Comparison of ENCODE assay signal across 30 cellular contexts in genomic region chr6:75337805-75338204, GRCh38. TPM values are rescaled to one million over a fixed set of nuclear protein-coding genes. Genes with fewer than 3 reads are reported as not detected.
DNase-seq lines count a peak whose midpoint lies in the region; ATAC-seq and TF ChIP-seq lines count a peak whose summit lies in the region.
"Had no signal": no experiment of that assay in that cellular context is flagged by ENCODE, and none has a peak within 500 bp of the region (broad histone marks: within the 10 kb centered on the region; RNA-seq: fewer than 3 reads in every experiment).

No MANE protein-coding gene starts in this region.

- H4K8ac ChIP-seq in H9 (replicated peaks; ENCODE audit: insufficient read length, low read depth, low read length) = no peak overlapping the region

- H2AFZ ChIP-seq in H9 (ENCODE audit: low read length) (no peak overlapping the region), fibroblast of lung (ENCODE audit: low read length) (peak overlapping the region; percentile 29)

- H3K9me3 Mint-ChIP-seq in H9 (no peaks in the 10 kb centered on the region), type B pancreatic cell (no peaks in the 10 kb centered on the region)
- no peaks in the 10 kb centered on the region for H3K9me3 Mint-ChIP-seq in activated T-helper 17 cell treated with anti-CD3 and anti-CD28 coated beads, Interleukin-2, amount 50 U/mL, for 72 hours
- H3K9me3 Mint-ChIP-seq: activated naive CD8-positive, alpha-beta T cell treated with anti-CD3 and anti-CD28 coated beads, Interleukin-2, amount 10 ng/mL, durations not matched to agents 7 days and 5 days; central memory CD8-positive, alpha-beta T cell; dendritic cell treated with granulocyte-macrophage colony-stimulating factor and Interleukin-4, amounts not matched to agents 40 ng/mL and 50 ng/mL, for 4 days; endodermal cell; natural killer cell had no signal

- H3K14ac ChIP-seq in H9 (ENCODE audit: insufficient read depth, low read length) = no peak overlapping the region

- no peak overlapping the region for H4K91ac ChIP-seq in H9 (ENCODE audit: insufficient read length, low read depth, low read length)

- no peaks in the 10 kb centered on the region for H3K27me3 ChIP-seq in H9 (ENCODE audit: insufficient read depth, low read length)
- H3K27me3 ChIP-seq in fibroblast of lung (ENCODE audit: control insufficient read depth, insufficient read depth, low read length) = no peaks in the 10 kb centered on the region
- no peaks in the 10 kb centered on the region for H3K27me3 ChIP-seq in heart left ventricle
- H3K27me3 ChIP-seq: esophagus squamous epithelium, gastrocnemius medialis, Peyer's patch, tibial artery had no signal

- no peak for TF ChIP-seq POLR2A in heart left ventricle (IDR thresholded peaks at IDR 0.05)

- H3K27ac ChIP-seq in H9 (ENCODE audit: insufficient read length, low read depth, low read length) = no peak overlapping the region
- H3K27ac ChIP-seq in fibroblast of lung (ENCODE audit: insufficient read depth, low read length) = no peak overlapping the region
- H3K27ac ChIP-seq in heart left ventricle = no peak overlapping the region
- H3K27ac ChIP-seq: C4-2B, esophagus squamous epithelium, gastrocnemius medialis, KMS-11, Peyer's patch, psoas muscle, tibial artery had no signal

- H3K23ac ChIP-seq in H9 (ENCODE audit: insufficient read length, low read depth, low read length) = no peak overlapping the region

- no peak overlapping the region for H3K4me3 ChIP-seq in fibroblast of lung (replicated peaks in 1 of 4; ENCODE audit: control extremely low read depth in 1 of 4, insufficient read depth in 1 of 4, low read depth in 3 of 4, low read length in 4 of 4)
- no peak overlapping the region for H3K4me3 ChIP-seq in heart left ventricle
- H3K4me3 ChIP-seq: esophagus squamous epithelium, gastrocnemius medialis, mucosa of descending colon, Peyer's patch, psoas muscle, tibial artery had no signal

- H3K27ac Mint-ChIP-seq in H9 (no peak overlapping the region; a peak in 1 of 7 replicates), type B pancreatic cell (peak overlapping the region; percentile 22)
- H3K27ac Mint-ChIP-seq in activated T-helper 17 cell treated with anti-CD3 and anti-CD28 coated beads, Interleukin-2, amount 50 U/mL, for 72 hours = no peak overlapping the region
- H3K27ac Mint-ChIP-seq: activated naive CD8-positive, alpha-beta T cell treated with anti-CD3 and anti-CD28 coated beads, Interleukin-2, amount 10 ng/mL, durations not matched to agents 7 days and 5 days; dendritic cell treated with granulocyte-macrophage colony-stimulating factor and Interleukin-4, amounts not matched to agents 40 ng/mL and 50 ng/mL, for 4 days; endodermal cell; natural killer cell had no signal

- peaks cover 4% of the 10 kb centered on the region for H3K23me2 ChIP-seq in H9 (ENCODE audit: insufficient read length, low read depth, low read length, poor library complexity, severe bottlenecking)

- H2BK120ac ChIP-seq in H9 (ENCODE audit: low read depth, low read length, poor library complexity, severe bottlenecking) = no peak overlapping the region

- DNase-seq in H9 (no peak), fibroblast of lung (ENCODE audit: low read depth in 2 of 2) (peak in 1 of 2 donors; percentile 39), type B pancreatic cell (ENCODE audit: extremely low spot score, unreplicated experiment) (no peak), heart left ventricle (no peak)
- DNase-seq in activated CD4-positive, alpha-beta T cell treated with anti-CD3 and anti-CD28 coated beads for 48 hours = no peak
- DNase-seq: activated gamma-delta T cell treated with Interleukin-2 at 50 U/mL for 16 hours; activated naive CD8-positive, alpha-beta T cell treated with anti-CD3 and anti-CD28 coated beads, Interleukin-2, amount 10 ng/mL, durations not matched to agents 7 days and 5 days; activated T-cell treated with anti-CD3 and anti-CD28 coated beads, Interleukin-2, amount 50 U/mL, for 1 hour; aorta; Caco-2; endodermal cell; esophagus squamous epithelium; gastrocnemius medialis; GF-D8; kidney glomerular epithelial cell; mucosa of descending colon; natural killer cell; NCI-H2081; NCI-H2227 treated with DMSO at 0.1 percent for 48 hours; Peyer's patch; psoas muscle; SHP77 treated with DMSO at 0.1 percent for 48 hours; stimulated activated CD4-positive, alpha-beta T cell treated with anti-CD3 and anti-CD28 coated beads, Interleukin-4, amount 100 ng/mL, for 1 hour; tibial artery had no signal

- TF ChIP-seq CTCF in H9 (conservative IDR thresholded peaks at IDR 0.05) (no peak), fibroblast of lung (conservative IDR thresholded peaks at IDR 0.05 in 1 of 2, IDR thresholded peaks at IDR 0.05 in 1 of 2; ENCODE audit: low read depth in 1 of 2, low read length in 2 of 2) (no peak), type B pancreatic cell (conservative IDR thresholded peaks at IDR 0.05) (no peak), heart left ventricle (IDR thresholded peaks at IDR 0.05) (no peak)

- no peaks in the 10 kb centered on the region for H3K79me2 ChIP-seq in H9 (ENCODE audit: insufficient read depth, low read length)
- no peaks in the 10 kb centered on the region for H3K79me2 ChIP-seq in fibroblast of lung (ENCODE audit: control insufficient read depth, insufficient read depth, low read length)

- H3K9me3 ChIP-seq in H9 (ENCODE audit: control insufficient read depth, low read depth, low read length) = no peaks in the 10 kb centered on the region
- H3K9me3 ChIP-seq in fibroblast of lung (ENCODE audit: control insufficient read depth, insufficient read depth, low read depth, low read length) = no peaks in the 10 kb centered on the region
- no peaks in the 10 kb centered on the region for H3K9me3 ChIP-seq in heart left ventricle
- H3K9me3 ChIP-seq: Caco-2, esophagus squamous epithelium, gastrocnemius medialis, mucosa of descending colon, Peyer's patch, psoas muscle, tibial artery had no signal

- H2BK5ac ChIP-seq in H9 (ENCODE audit: insufficient read length, low read length) = no peak overlapping the region

- H3T11ph ChIP-seq in H9 (ENCODE audit: low read length) = no peak overlapping the region

- no peak overlapping the region for H3K9ac ChIP-seq in H9 (ENCODE audit: extremely low read depth, insufficient read length, low read length)
- H3K9ac ChIP-seq in fibroblast of lung (ENCODE audit: insufficient read depth, low read length) = no peak overlapping the region
- H3K9ac ChIP-seq: KMS-11 had no signal

- intact Hi-C loops in heart left ventricle (cut with DNase I) = no loop called here

- H2BK12ac ChIP-seq in H9 (ENCODE audit: insufficient read length, low read depth, low read length) = peak overlapping the region; percentile 38

- H3K4me2 ChIP-seq in H9 (ENCODE audit: insufficient read depth, insufficient read length, low read length) (no peak overlapping the region), fibroblast of lung (ENCODE audit: extremely low read depth, insufficient read depth, low read length) (no peak overlapping the region)
- H3K4me2 ChIP-seq: KMS-11 had no signal

- H3K4me1 ChIP-seq in H9 (ENCODE audit: insufficient read depth, low read length) (peaks cover 3% of the 10 kb centered on the region; the same call in 1 of the 2 replicates), fibroblast of lung (ENCODE audit: control insufficient read depth, extremely low read depth, insufficient read depth, low read length) (peaks cover 2% of the 10 kb centered on the region), heart left ventricle (peaks cover 11 to 40% (median 23%) of the 10 kb centered on the region in 12 donors)
- H3K4me1 ChIP-seq: Caco-2 had no signal

- no peak overlapping the region for H4K5ac ChIP-seq in H9 (ENCODE audit: insufficient read length, low read depth, low read length)

- peaks cover 41 to 49% of the 10 kb centered on the region in 2 experiments for H3K4me1 Mint-ChIP-seq in H9
- peaks cover 4% of the 10 kb centered on the region for H3K4me1 Mint-ChIP-seq in activated T-helper 17 cell treated with anti-CD3 and anti-CD28 coated beads, Interleukin-2, amount 50 U/mL, for 72 hours
- peaks cover 24% of the 10 kb centered on the region for H3K4me1 Mint-ChIP-seq in type B pancreatic cell (ENCODE audit: unreplicated experiment)
- H3K4me1 Mint-ChIP-seq: natural killer cell had no signal

- H3K36me3 ChIP-seq in fibroblast of lung (ENCODE audit: control insufficient read depth, insufficient read depth, low read length) (no peaks in the 10 kb centered on the region), heart left ventricle (peaks cover 0 to 35% (median 6%) of the 10 kb centered on the region in 9 donors)
- H3K36me3 ChIP-seq: esophagus squamous epithelium, gastrocnemius medialis, Peyer's patch had no signal

- H3K4me3 Mint-ChIP-seq in H9 = no peak overlapping the region
- no peak overlapping the region for H3K4me3 Mint-ChIP-seq in activated T-helper 17 cell treated with anti-CD3 and anti-CD28 coated beads, Interleukin-2, amount 50 U/mL, for 72 hours
- H3K4me3 Mint-ChIP-seq in type B pancreatic cell = no peak overlapping the region
- H3K4me3 Mint-ChIP-seq: activated naive CD8-positive, alpha-beta T cell treated with anti-CD3 and anti-CD28 coated beads, Interleukin-2, amount 10 ng/mL, durations not matched to agents 7 days and 5 days; central memory CD8-positive, alpha-beta T cell; dendritic cell treated with granulocyte-macrophage colony-stimulating factor and Interleukin-4, amounts not matched to agents 40 ng/mL and 50 ng/mL, for 4 days; endodermal cell; natural killer cell had no signal

- H3K18ac ChIP-seq in H9 (ENCODE audit: insufficient read length, low read depth, low read length) = no peak overlapping the region

- no peaks in the 10 kb centered on the region for H3K79me1 ChIP-seq in H9 (ENCODE audit: insufficient read depth, low read depth, low read length, poor library complexity, severe bottlenecking)

- H2BK20ac ChIP-seq in H9 (ENCODE audit: low read depth, low read length, poor library complexity, severe bottlenecking) = no peak overlapping the region

- H3K56ac ChIP-seq in H9 (ENCODE audit: insufficient read length, low read depth, low read length) = no peak overlapping the region

- peak; percentile 71 for ATAC-seq in activated T-helper 17 cell treated with anti-CD3 and anti-CD28 coated beads, Interleukin-2, amount 50 U/mL, for 72 hours (replicated peaks)
- no peak for ATAC-seq in heart left ventricle
- ATAC-seq in GM21390 (IDR thresholded peaks at IDR 0.05; ENCODE audit: unreplicated experiment) = no peak
- ATAC-seq: gastrocnemius medialis, mucosa of descending colon, natural killer cell, psoas muscle had no signal

- H3K4ac ChIP-seq in H9 (ENCODE audit: low read depth, low read length) = no peak overlapping the region

- H4K20me1 ChIP-seq in H9 (ENCODE audit: control insufficient read depth, insufficient read depth, insufficient read length) = no peaks in the 10 kb centered on the region
- no peaks in the 10 kb centered on the region for H4K20me1 ChIP-seq in fibroblast of lung (ENCODE audit: control insufficient read depth, extremely low read depth, insufficient read depth, low read length)

- no peak overlapping the region for H2AK5ac ChIP-seq in H9 (ENCODE audit: insufficient read length, low read length)

- no CpG with 5 or more reads among the region's 2 CpGs for WGBS in H9 (ENCODE audit: extremely low coverage, insufficient read length, low lambda C conversion rate)
- 77 to 84% (median 80%) methylated on average over 2 of the region's 2 CpGs for WGBS in heart left ventricle, 4 donors

- H2BK15ac ChIP-seq in H9 (ENCODE audit: low read depth, low read length) = no peak overlapping the region

- peaks cover 0 to 41% (median 5%) of the 10 kb centered on the region in 3 experiments; a peak in 4 of 7 replicates for H3K36me3 Mint-ChIP-seq in H9 (ENCODE audit: insufficient read depth in 1 of 3, low read depth in 3 of 3)
- no peaks in the 10 kb centered on the region for H3K36me3 Mint-ChIP-seq in activated T-helper 17 cell treated with anti-CD3 and anti-CD28 coated beads, Interleukin-2, amount 50 U/mL, for 72 hours (ENCODE audit: low read depth)
- H3K36me3 Mint-ChIP-seq in type B pancreatic cell = no peaks in the 10 kb centered on the region
- H3K36me3 Mint-ChIP-seq: activated naive CD8-positive, alpha-beta T cell treated with anti-CD3 and anti-CD28 coated beads, Interleukin-2, amount 10 ng/mL, durations not matched to agents 7 days and 5 days; natural killer cell had no signal

- no peaks in the 10 kb centered on the region for H3K27me3 Mint-ChIP-seq in H9 (ENCODE audit: low read depth)
- peaks cover 5% of the 10 kb centered on the region for H3K27me3 Mint-ChIP-seq in activated T-helper 17 cell treated with anti-CD3 and anti-CD28 coated beads, Interleukin-2, amount 50 U/mL, for 72 hours
- no peaks in the 10 kb centered on the region for H3K27me3 Mint-ChIP-seq in type B pancreatic cell

RNA-seq across cellular contexts. Expression of gene TMEM30A, which starts 53.2 kb away (rescaled TPM):
- total RNA-seq in H9 (2021) (63.0 and 65.2 TPM in 2 replicates), fibroblast of lung (129 and 153 TPM in 2 replicates), type B pancreatic cell (ENCODE audit: low replicate concordance) (78.7 and 146 TPM in 2 replicates), heart left ventricle (10 to 100 TPM; 30.8 to 86.3 (median 58.2) TPM)
- total RNA-seq in activated T-helper 17 cell treated with anti-CD3 and anti-CD28 coated beads, Interleukin-2, amount 50 U/mL, for 72 hours = 100 to 1,000 TPM in 1 of 2 donors, 10 to 100 TPM in 1; 81.7 to 115 TPM
- polyA plus RNA-seq in fibroblast of lung (70.9 and 111 TPM in 2 replicates), heart left ventricle (10 to 100 TPM; 21.8 to 54.2 TPM)
- 113 and 142 TPM in 2 replicates for polyA plus RNA-seq in fibroblast of lung (2012)
- polyA minus RNA-seq in fibroblast of lung (ENCODE audit: low replicate concordance) = 8.8 and 13.3 TPM in 2 replicates
